In genomic region chr11:57499983-57500461, GRCh38 we compare ENCODE assay signal across 9 cellular contexts. TPM values are rescaled to one million over a fixed set of nuclear protein-coding genes. Genes with fewer than 3 reads are reported as not detected.
A peak's percentile ranks its signal among the peaks of the same experiment; 100 is the strongest.
DNase-seq lines count a peak whose midpoint lies in the region; ATAC-seq and TF ChIP-seq lines count a peak whose summit lies in the region.
"Had no signal": no experiment of that assay in that cellular context is flagged by ENCODE, and none has a peak within 500 bp of the region (broad histone marks: within the 10 kb centered on the region; RNA-seq: fewer than 3 reads in every experiment).

No MANE protein-coding gene starts in this region.

- ATAC-seq in GM18909 (IDR thresholded peaks at IDR 0.05; ENCODE audit: poor library complexity, unreplicated experiment) = peak; percentile 6
- no peak for ATAC-seq in gastroesophageal sphincter
- no peak for ATAC-seq in GM21447 (IDR thresholded peaks at IDR 0.05; ENCODE audit: unreplicated experiment)

- H3K36me3 ChIP-seq in gastroesophageal sphincter = peaks cover 0 to 52% of the 10 kb centered on the region in 2 donors

- no peak for TF ChIP-seq EP300 in gastroesophageal sphincter (IDR thresholded peaks at IDR 0.05)

- POLR2A ChIA-PET in RWPE1 (lab: Yijun Ruan, JAX; ENCODE audit: low non-redundant PET) = no interaction called here

- H3K27me3 ChIP-seq in gastroesophageal sphincter = no peaks in the 10 kb centered on the region

- H3K4me3 ChIP-seq in gastroesophageal sphincter (peak overlapping the region in 1 of 2 donors; percentile 38), skeletal muscle cell (ENCODE audit: low read depth, low read length) (peak overlapping the region; percentile 23)
- H3K4me3 ChIP-seq: SK-N-MC had no signal

- no peaks in the 10 kb centered on the region for H3K9me3 ChIP-seq in gastroesophageal sphincter

- peaks cover 0 to 42% (median 14%) of the 10 kb centered on the region in 3 donors for H3K4me1 ChIP-seq in gastroesophageal sphincter

- no peak for TF ChIP-seq POLR2A in gastroesophageal sphincter (IDR thresholded peaks at IDR 0.05)

- CTCF ChIA-PET in RWPE1 (lab: Yijun Ruan, JAX) = interaction anchor here (1.2 kb wide), 1 partner anchor 16 kb away, joined by 3 read pairs; no protein-coding TSS in a partner anchor

- TF ChIP-seq CTCF in RWPE1 (conservative IDR thresholded peaks at IDR 0.05; ENCODE audit: low read depth) (no peak), gastroesophageal sphincter (IDR thresholded peaks at IDR 0.05) (no peak)

- no peak for DNase-seq in RWPE1 (ENCODE audit: low spot score)
- DNase-seq in skeletal muscle cell (ENCODE audit: low read depth) = no peak
- no peak for DNase-seq in activated naive CD4-positive, alpha-beta T cell treated with anti-CD3 and anti-CD28 coated beads, Interleukin-2, amount 50 U/mL, for 16 hours
- no peak for DNase-seq in NCI-H345 (lab: John Stamatoyannopoulos, UW)
- DNase-seq in NCI-H524 (lab: John Stamatoyannopoulos, UW) = no peak

- 33 to 34% methylated on average over 7 to 8 of the region's 12 CpGs for WGBS in gastroesophageal sphincter (ENCODE audit: low coverage in 1 of 2), 2 donors

- H3K27ac ChIP-seq in RWPE1 = peak overlapping the region; percentile 70
- H3K27ac ChIP-seq in gastroesophageal sphincter = peak overlapping the region; percentile 69 to 89 (median 82)
- H3K27ac ChIP-seq: SK-N-MC had no signal

RNA-seq across cellular contexts. Expression of gene SLC43A1, which starts 15.5 kb away (rescaled TPM):
- 10 to 100 TPM; 14.8 to 36.6 (median 19.7) TPM for total RNA-seq in gastroesophageal sphincter

RNA-seq across cellular contexts. Expression of gene TIMM10, which starts 30.5 kb away (rescaled TPM):
- 10 to 100 TPM; 23.5 to 29.0 (median 27.9) TPM for total RNA-seq in gastroesophageal sphincter

RNA-seq across cellular contexts. Expression of gene SMTNL1, which starts 37.4 kb away (rescaled TPM):
- total RNA-seq in gastroesophageal sphincter = not detected

RNA-seq across cellular contexts. Expression of gene RTN4RL2, which starts 39.7 kb away (rescaled TPM):
- total RNA-seq in gastroesophageal sphincter = 1 to 10 TPM in 1 of 4 donors, under 1 TPM in 2, not detected in 1; 0.12 to 2.3 (median 0.27) TPM
